ENCODE assay signal across 22 cellular contexts in genomic region chr22:27794244-27794643, GRCh38. TPM values are rescaled to one million over a fixed set of nuclear protein-coding genes. Genes with fewer than 3 reads are reported as not detected.
DNase-seq lines count a peak whose midpoint lies in the region; ATAC-seq and TF ChIP-seq lines count a peak whose summit lies in the region.
"Had no signal": no experiment of that assay in that cellular context is flagged by ENCODE, and none has a peak within 500 bp of the region (broad histone marks: within the 10 kb centered on the region; RNA-seq: fewer than 3 reads in every experiment).

No MANE protein-coding gene starts in this region.

- H3K9me2 ChIP-seq in GM23248 (ENCODE audit: insufficient read depth), result no peaks in the 10 kb centered on the region

- H3K27me3 ChIP-seq in GM23248 (replicated peaks; ENCODE audit: insufficient read depth) (no peaks in the 10 kb centered on the region), gastroesophageal sphincter (no peaks in the 10 kb centered on the region), psoas muscle (ENCODE audit: insufficient read depth in 3 of 3, low read length in 2 of 3) (no peaks in the 10 kb centered on the region)

- intact Hi-C loops in psoas muscle (cut with DNase I), result no loop called here

- H3K27ac ChIP-seq in GM23248 (no peak overlapping the region), gastroesophageal sphincter (peak overlapping the region; percentile 54 to 97 (median 92)), psoas muscle (peak overlapping the region; percentile 94)
- H3K27ac ChIP-seq: colonic mucosa, prostate gland had no signal

- H3K4me1 ChIP-seq in GM23248 (ENCODE audit: insufficient read depth) (peaks cover 37% of the 10 kb centered on the region), gastroesophageal sphincter (peaks cover 0 to 93% (median 14%) of the 10 kb centered on the region in 3 donors), psoas muscle (peaks cover 67% of the 10 kb centered on the region)
- H3K4me1 ChIP-seq: colonic mucosa had no signal

- H3K9me3 ChIP-seq in GM23248 (ENCODE audit: low read depth), result no peaks in the 10 kb centered on the region
- H3K9me3 ChIP-seq in gastroesophageal sphincter, result no peaks in the 10 kb centered on the region
- no peaks in the 10 kb centered on the region for H3K9me3 ChIP-seq in psoas muscle
- H3K9me3 ChIP-seq: colonic mucosa, prostate gland had no signal

- in situ Hi-C loops in GM23248 (cut with MboI), result no loop called here

- WGBS in GM23248 (ENCODE audit: low coverage in 1 of 2, low lambda C conversion rate in 2 of 2, missing lambda C conversion rate in 2 of 2), 2 experiments, result 36 to 41% methylated on average over 5 of the region's 5 CpGs
- WGBS in gastroesophageal sphincter (ENCODE audit: low coverage in 1 of 2), 2 donors, result 57 to 62% methylated on average over 4 to 5 of the region's 5 CpGs
- 42 to 62% (median 53%) methylated on average over 5 of the region's 5 CpGs for WGBS in psoas muscle, 3 donors

- peak overlapping the region; percentile 21; the same call in 1 of the 2 replicates for H3K9ac ChIP-seq in GM23248

- peak in 2 of 4 experiments; percentile 29 to 30 for TF ChIP-seq CTCF in gastroesophageal sphincter (IDR thresholded peaks at IDR 0.05)
- no peak for TF ChIP-seq CTCF in psoas muscle (IDR thresholded peaks at IDR 0.05)

- no peak for TF ChIP-seq POLR2A in gastroesophageal sphincter (IDR thresholded peaks at IDR 0.05)

- ATAC-seq in gastroesophageal sphincter (no peak), psoas muscle (no peak), HG03280 (IDR thresholded peaks at IDR 0.05; ENCODE audit: unreplicated experiment) (no peak)
- ATAC-seq: activated naive CD8-positive, alpha-beta T cell treated with anti-CD3 and anti-CD28 coated beads, Interleukin-2, amount 50 U/mL, for 24 hours; activated T-helper 17 cell treated with anti-CD3 and anti-CD28 coated beads, Interleukin-2, amount 50 U/mL, for 72 hours; HCT116; SK-N-SH treated with all-trans-retinoic acid at 6 μM for 48 hours; stimulated activated memory B cell treated with anti-CD40 and anti-IgM and Interleukin-4, amounts not matched to agents 10 μg/mL and 1 μg/mL and 100 μg/mL, for 72 hours had no signal

- TF ChIP-seq EP300 in gastroesophageal sphincter (IDR thresholded peaks at IDR 0.05), result no peak

- H3K4me3 ChIP-seq in GM23248 (peak overlapping the region; percentile 63), gastroesophageal sphincter (peak overlapping the region in 1 of 2 donors; percentile 91), psoas muscle (no peak overlapping the region)
- H3K4me3 ChIP-seq: colonic mucosa, prostate gland had no signal

- H3K79me2 ChIP-seq in GM23248 (ENCODE audit: insufficient read depth), result peaks cover 100% of the 10 kb centered on the region

- H3K4me2 ChIP-seq in GM23248 (ENCODE audit: unreplicated experiment), result peak overlapping the region; percentile 74

- H2AFZ ChIP-seq in GM23248, result no peak overlapping the region

- peaks cover 7% of the 10 kb centered on the region; the same call in 1 of the 2 replicates for H3F3A ChIP-seq in GM23248 (ENCODE audit: insufficient read depth)

- no peak for DNase-seq in GM23248
- peak; percentile 47 for DNase-seq in astrocyte of the hippocampus (ENCODE audit: low read depth, low spot score)
- DNase-seq in psoas muscle, result no peak
- DNase-seq in HuH-7.5 (ENCODE audit: low spot score), result no peak
- DNase-seq in NCI-H526 (lab: John Stamatoyannopoulos, UW), result no peak
- DNase-seq in NCI-H2196 treated with DMSO at 0.1 percent for 48 hours (lab: John Stamatoyannopoulos, UW; ENCODE audit: unreplicated experiment), result no peak
- DNase-seq: activated CD4-positive, alpha-beta T cell treated with anti-CD3 and anti-CD28 coated beads for 1 hour; activated naive CD8-positive, alpha-beta T cell treated with anti-CD3 and anti-CD28 coated beads, Interleukin-2, amount 50 U/mL, for 24 hours; CD4-positive, alpha-beta T cell; colonic mucosa; DMS53; Karpas-422; NCI-H1105 treated with DMSO at 0.1 percent for 48 hours; NCI-H2171; T1000 had no signal

- H4K20me1 ChIP-seq in GM23248 (ENCODE audit: insufficient read depth), result peaks cover 4% of the 10 kb centered on the region; the same call in 1 of the 2 replicates

- H3K36me3 ChIP-seq in GM23248 (ENCODE audit: low read depth), result no peaks in the 10 kb centered on the region; the same call in 1 of the 2 replicates
- peaks cover 0 to 11% of the 10 kb centered on the region in 2 donors for H3K36me3 ChIP-seq in gastroesophageal sphincter
- H3K36me3 ChIP-seq in psoas muscle (ENCODE audit: insufficient read depth in 1 of 2, low read depth in 1 of 2), result no peaks in the 10 kb centered on the region
- H3K36me3 ChIP-seq: colonic mucosa, prostate gland had no signal

RNA-seq across cellular contexts. Expression of gene MN1, which starts 7.3 kb away (rescaled TPM):
- 24.8 and 25.9 TPM in 2 replicates for total RNA-seq in GM23248 (2014; rRNA removed; shearing (Covaris generic))
- polyA plus RNA-seq in GM23248 (2016; fragmentation: Nextera tagmentation; extraction: Ambion mirVana), result 4.2 and 4.4 TPM in 2 replicates
- total RNA-seq in gastroesophageal sphincter, result 10 to 100 TPM; 13.4 to 52.8 (median 28.5) TPM
- total RNA-seq in psoas muscle, result 10 to 100 TPM in 3 of 4 donors, 1 to 10 TPM in 1; 7.3 to 39.3 (median 21.3) TPM
- polyA plus RNA-seq in psoas muscle, result 10 to 100 TPM in 2 of 3 donors, 1 to 10 TPM in 1; 4.3 to 17.6 (median 14.8) TPM
